ENCODE assay signal across 13 cellular contexts in the genomic region with DNA sequence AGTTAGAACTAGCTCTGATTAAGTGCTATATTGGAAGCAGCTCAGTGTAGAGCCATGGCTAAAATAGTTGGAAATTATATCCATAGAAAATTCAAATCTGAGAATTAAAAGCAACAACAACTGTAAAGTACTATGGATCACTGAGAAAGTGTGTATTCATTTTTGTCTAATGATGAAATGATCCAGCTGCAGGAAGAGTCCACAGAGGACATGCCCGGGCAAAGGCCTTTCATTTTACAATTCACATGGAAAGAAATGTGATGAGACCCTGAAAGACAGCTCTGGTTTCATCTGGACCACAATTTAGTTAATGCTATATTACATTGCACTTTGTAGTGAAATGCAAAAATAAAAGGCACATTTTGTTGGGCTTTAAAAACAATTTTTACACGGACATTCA.
DNase-seq lines count a peak whose midpoint lies in the region; ATAC-seq, FAIRE-seq and TF ChIP-seq lines count a peak whose summit lies in the region.
"Had no signal": no experiment of that assay in that cellular context is flagged by ENCODE, and none has a peak within 500 bp of the region (broad histone marks: within the 10 kb centered on the region; RNA-seq: fewer than 3 reads in every experiment).

No MANE protein-coding gene starts in this region.

- H3K36me3 ChIP-seq in keratinocyte (ENCODE audit: control insufficient read depth in 2 of 2, extremely low read depth in 1 of 2, insufficient read depth in 2 of 2, low read length in 2 of 2): no peaks in the 10 kb centered on the region
- no peaks in the 10 kb centered on the region for H3K36me3 ChIP-seq in vagina

- BruUV-seq in MCF 10A (replicated peaks; lab: Mats Ljungman, UMichigan): no TSS peak

- no peaks in the 10 kb centered on the region for H3K79me2 ChIP-seq in keratinocyte (ENCODE audit: control insufficient read depth, insufficient read depth, low read length)

- H3K9me1 ChIP-seq in keratinocyte (ENCODE audit: control insufficient read depth, extremely low read depth, insufficient read depth, low read length): no peaks in the 10 kb centered on the region

- DNase-seq in NCI-H748 (lab: John Stamatoyannopoulos, UW; ENCODE audit: unreplicated experiment) (peak; percentile 35), NCI-H748 treated with DMSO at 0.1 percent for 48 hours (lab: John Stamatoyannopoulos, UW) (no peak), MCF 10A (ENCODE audit: unreplicated experiment) (peak; percentile 45), keratinocyte (ENCODE audit: low read depth, low spot score) (no peak), vagina (ENCODE audit: extremely low spot score in 2 of 2) (no peak), OCI-M2 (lab: John Stamatoyannopoulos, UW; ENCODE audit: unreplicated experiment) (no peak)
- no peak for DNase-seq in activated CD4-positive, alpha-beta memory T cell treated with anti-CD3 and anti-CD28 coated beads, Interleukin-2, amount 10 ng/mL, durations not matched to agents 7 days and 5 days
- DNase-seq: amygdala; effector CD8-positive, alpha-beta T cell; MM.1S; Right ventricle myocardium superior had no signal

- peak overlapping the region; percentile 99 for H3K27ac Mint-ChIP-seq in MCF 10A (ENCODE audit: low read depth, unreplicated experiment)
- no peak overlapping the region for H3K27ac Mint-ChIP-seq in activated CD4-positive, alpha-beta memory T cell treated with anti-CD3 and anti-CD28 coated beads, Interleukin-2, amount 10 ng/mL, durations not matched to agents 7 days and 5 days

- no peak overlapping the region for H3K4me3 Mint-ChIP-seq in MCF 10A (ENCODE audit: unreplicated experiment)
- no peak overlapping the region for H3K4me3 Mint-ChIP-seq in activated CD4-positive, alpha-beta memory T cell treated with anti-CD3 and anti-CD28 coated beads, Interleukin-2, amount 10 ng/mL, durations not matched to agents 7 days and 5 days

- peaks cover 16% of the 10 kb centered on the region for H3K4me1 Mint-ChIP-seq in MCF 10A (ENCODE audit: insufficient read depth, unreplicated experiment)
- H3K4me1 Mint-ChIP-seq in activated CD4-positive, alpha-beta memory T cell treated with anti-CD3 and anti-CD28 coated beads, Interleukin-2, amount 10 ng/mL, durations not matched to agents 7 days and 5 days: no peaks in the 10 kb centered on the region

- dilution Hi-C loops in keratinocyte (cut with MboI; ENCODE audit: extremely low pct_ligation_motif_present, low sequenced_read_pairs): no loop called here

- no peak for ATAC-seq in activated CD4-positive, CD25-positive, alpha-beta regulatory T cell treated with anti-CD3 and anti-CD28 coated beads, Interleukin-2, amount 50 U/mL, for 24 hours

- H3K4me3 ChIP-seq in keratinocyte (ENCODE audit: control insufficient read depth in 2 of 3, extremely low read depth in 1 of 3, insufficient read depth in 2 of 3, low read depth in 1 of 3, low read length in 3 of 3) (no peak overlapping the region), vagina (no peak overlapping the region)

- H3K27ac ChIP-seq in keratinocyte (ENCODE audit: control insufficient read depth, insufficient read depth, low read length) (peak overlapping the region; percentile 95), vagina (peak overlapping the region; percentile 20)
- H3K27ac ChIP-seq: 22Rv1 had no signal

- H3K4me2 ChIP-seq in keratinocyte (ENCODE audit: control insufficient read depth, extremely low read depth, insufficient read depth, low read depth, low read length): peak overlapping the region; percentile 61

- TF ChIP-seq CTCF in MCF 10A (IDR thresholded peaks at IDR 0.05; ENCODE audit: unreplicated experiment) (no peak), keratinocyte (optimal IDR thresholded peaks at IDR 0.05 in 1 of 3, IDR thresholded peaks at IDR 0.05 in 1 of 3, conservative IDR thresholded peaks at IDR 0.05 in 1 of 3; ENCODE audit: extremely low read depth in 1 of 3, insufficient read depth in 2 of 3, low read length in 3 of 3) (no peak), vagina (IDR thresholded peaks at IDR 0.05) (no peak)

- no peaks in the 10 kb centered on the region for H3K9me3 ChIP-seq in keratinocyte (ENCODE audit: control insufficient read depth, low read depth, low read length)
- no peaks in the 10 kb centered on the region for H3K9me3 ChIP-seq in vagina

- H3K9ac ChIP-seq in keratinocyte (ENCODE audit: control insufficient read depth, extremely low read depth, insufficient read depth, low read length): peak overlapping the region; percentile 57

- CTCF ChIA-PET in MCF 10A (lab: Yijun Ruan, JAX): interaction anchor here (0.7 to 0.9 kb wide), 2 partner anchors 297 to 1786 kb away, joined by 3 read pairs; no protein-coding TSS in a partner anchor
- CTCF ChIA-PET in activated CD4-positive, alpha-beta memory T cell treated with anti-CD3 and anti-CD28 coated beads, Interleukin-2, amount 10 ng/mL, durations not matched to agents 7 days and 5 days (lab: Charles Lee): no interaction called here

- H3K4me1 ChIP-seq in keratinocyte (ENCODE audit: control insufficient read depth, extremely low read depth, insufficient read depth, low read length) (peaks cover 30% of the 10 kb centered on the region), vagina (peaks cover 8% of the 10 kb centered on the region)

- no peaks in the 10 kb centered on the region for H4K20me1 ChIP-seq in keratinocyte (ENCODE audit: control insufficient read depth, extremely low read depth, insufficient read depth, low read length)

- no peaks in the 10 kb centered on the region for H3K27me3 Mint-ChIP-seq in MCF 10A (ENCODE audit: insufficient read depth, unreplicated experiment)
- no peaks in the 10 kb centered on the region for H3K27me3 Mint-ChIP-seq in activated CD4-positive, alpha-beta memory T cell treated with anti-CD3 and anti-CD28 coated beads, Interleukin-2, amount 10 ng/mL, durations not matched to agents 7 days and 5 days

- H3K27me3 ChIP-seq in keratinocyte (ENCODE audit: control insufficient read depth, extremely low read depth, insufficient read depth, low read length): no peaks in the 10 kb centered on the region
- H3K27me3 ChIP-seq in vagina: no peaks in the 10 kb centered on the region

- peak; percentile 86 for FAIRE-seq in keratinocyte (lab: Jason Lieb, UNC)

- intact Hi-C loops in MCF 10A (cut with micrococcal nuclease): loop anchor here (5.0 to 10.0 kb wide), 2 partner anchors 156 to 193 kb away; no protein-coding TSS in a partner anchor
- intact Hi-C loops in vagina (cut with DNase I): no loop called here

- TF ChIP-seq POLR2A in vagina (IDR thresholded peaks at IDR 0.05): no peak

- POLR2A ChIA-PET in MCF 10A (lab: Yijun Ruan, JAX): interaction anchor here (0.5 to 2.2 kb wide), 12 partner anchors 9 to 1105 kb away, joined by 3 to 15 read pairs (median 4); a partner anchor contains a TSS
- POLR2A ChIA-PET in activated CD4-positive, alpha-beta memory T cell treated with anti-CD3 and anti-CD28 coated beads, Interleukin-2, amount 10 ng/mL, durations not matched to agents 7 days and 5 days (lab: Charles Lee): no interaction called here

- H3K36me3 Mint-ChIP-seq in MCF 10A (ENCODE audit: insufficient read depth, unreplicated experiment): no peaks in the 10 kb centered on the region
- no peaks in the 10 kb centered on the region for H3K36me3 Mint-ChIP-seq in activated CD4-positive, alpha-beta memory T cell treated with anti-CD3 and anti-CD28 coated beads, Interleukin-2, amount 10 ng/mL, durations not matched to agents 7 days and 5 days (ENCODE audit: low read depth)

- H2AFZ ChIP-seq in keratinocyte (ENCODE audit: control insufficient read depth, low read length): peak overlapping the region; percentile 20

- H3K9me3 Mint-ChIP-seq in MCF 10A (ENCODE audit: unreplicated experiment): peaks cover 15% of the 10 kb centered on the region
- no peaks in the 10 kb centered on the region for H3K9me3 Mint-ChIP-seq in activated CD4-positive, alpha-beta memory T cell treated with anti-CD3 and anti-CD28 coated beads, Interleukin-2, amount 10 ng/mL, durations not matched to agents 7 days and 5 days

Comparison
In these comparisons a context has a peak if more than half of its experiments do, and no peak if none do; other contexts are left out.
1. DNase-seq: peak in NCI-H748 (single experiment) and MCF 10A (single experiment); none in NCI-H748 treated with DMSO at 0.1 percent for 48 hours (single experiment), keratinocyte (single experiment), vagina (0 of 2), OCI-M2 (single experiment) and activated CD4-positive, alpha-beta memory T cell treated with anti-CD3 and anti-CD28 coated beads, Interleukin-2, amount 10 ng/mL, durations not matched to agents 7 days and 5 days (single experiment).